In the genomic region with DNA sequence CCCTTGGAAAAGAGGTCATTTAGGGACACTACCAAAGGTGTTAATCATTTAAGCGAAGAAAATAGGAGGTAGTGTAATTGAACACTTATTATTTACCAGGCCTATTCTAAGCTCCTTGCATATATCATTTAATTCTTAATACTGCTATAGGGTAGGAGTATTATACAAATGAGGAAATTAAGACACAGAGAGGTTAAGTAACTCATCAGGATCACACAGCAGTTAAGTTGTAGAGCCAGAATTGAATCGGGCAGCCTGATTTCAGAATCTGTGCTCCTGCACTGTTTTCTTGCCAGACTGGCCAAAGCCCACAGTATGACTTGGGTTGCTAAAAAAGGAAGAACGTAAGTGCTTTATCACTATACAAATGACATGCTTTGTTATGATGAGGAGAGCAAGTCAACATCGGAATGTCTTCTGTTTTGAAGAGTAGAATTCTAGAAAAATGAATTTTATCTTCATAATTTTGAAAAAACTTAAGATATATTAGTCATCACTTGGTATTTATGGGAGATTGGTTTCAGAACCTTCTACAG, we compare ENCODE assay signal across 17 cellular contexts. TPM values are rescaled to one million over a fixed set of nuclear protein-coding genes. Genes with fewer than 3 reads are reported as not detected.
DNase-seq lines count a peak whose midpoint lies in the region; ATAC-seq and TF ChIP-seq lines count a peak whose summit lies in the region.
"Had no signal": no experiment of that assay in that cellular context is flagged by ENCODE, and none has a peak within 500 bp of the region (broad histone marks: within the 10 kb centered on the region; RNA-seq: fewer than 3 reads in every experiment).

No MANE protein-coding gene starts in this region.

- dilution Hi-C loops in IMR-90 (cut with HindIII; ENCODE audit: low sequenced_read_pairs, unreplicated experiment): no loop called here

- TF ChIP-seq CTCF in IMR-90 (conservative IDR thresholded peaks at IDR 0.05; ENCODE audit: low read depth, low read length) (no peak), fibroblast of pulmonary artery (IDR thresholded peaks at IDR 0.05; ENCODE audit: low read length, missing control alignments) (no peak), osteoblast (IDR thresholded peaks at IDR 0.05; ENCODE audit: extremely low read depth, low read depth, low read length) (no peak)

- H2BK20ac ChIP-seq in IMR-90 (ENCODE audit: low read depth, low read length): no peak overlapping the region

- H2BK15ac ChIP-seq in IMR-90 (ENCODE audit: low read depth, low read length): no peak overlapping the region

- no TSS peak for BruUV-seq in IMR-90 (replicated peaks; lab: Mats Ljungman, UMichigan)

- CTCF ChIA-PET in IMR-90 (lab: Yijun Ruan, JAX): interaction anchor here (1.3 kb wide), 1 partner anchor 205 kb away, joined by 3 read pairs; no protein-coding TSS in a partner anchor

- H3K14ac ChIP-seq in IMR-90 (replicated peaks; ENCODE audit: low read depth, low read length): no peak overlapping the region

- H3K79me2 ChIP-seq in osteoblast (ENCODE audit: insufficient read depth, low read length) (no peaks in the 10 kb centered on the region), GM23248 (ENCODE audit: insufficient read depth) (no peaks in the 10 kb centered on the region)

- H4K5ac ChIP-seq in IMR-90 (ENCODE audit: low read depth, low read length): no peak overlapping the region

- in situ Hi-C loops in IMR-90 (cut with MboI; ENCODE audit: low sequenced_read_pairs): no loop called here
- in situ Hi-C loops in GM23248 (cut with MboI): no loop called here

- H3K36me3 ChIP-seq in IMR-90 (ENCODE audit: control insufficient read depth, insufficient read depth, low read length) (peaks cover 32% of the 10 kb centered on the region), osteoblast (ENCODE audit: insufficient read depth, low read length) (peaks cover 53% of the 10 kb centered on the region), GM23248 (ENCODE audit: low read depth) (peaks cover 40% of the 10 kb centered on the region)

- no peak overlapping the region for H3K4ac ChIP-seq in IMR-90 (ENCODE audit: low read depth, low read length)

- H3K9me3 ChIP-seq in IMR-90 (ENCODE audit: control insufficient read depth, insufficient read depth, low read length): no peaks in the 10 kb centered on the region
- no peaks in the 10 kb centered on the region for H3K9me3 ChIP-seq in osteoblast (ENCODE audit: low read depth, low read length)
- H3K9me3 ChIP-seq in GM23248 (ENCODE audit: low read depth): no peaks in the 10 kb centered on the region

- no peak overlapping the region for H2BK5ac ChIP-seq in IMR-90 (ENCODE audit: low read depth, low read length, poor library complexity, severe bottlenecking)

- H4K20me1 ChIP-seq in IMR-90 (ENCODE audit: insufficient read depth, low read length) (no peaks in the 10 kb centered on the region; the same call in 1 of the 2 replicates), osteoblast (ENCODE audit: insufficient read depth, low read length) (no peaks in the 10 kb centered on the region), GM23248 (ENCODE audit: insufficient read depth) (no peaks in the 10 kb centered on the region)

- H3K27me3 Mint-ChIP-seq in immature natural killer cell (ENCODE audit: low read depth in 3 of 3): peaks cover 0 to 1% (median 0%) of the 10 kb centered on the region in 3 donors
- H3K27me3 Mint-ChIP-seq: CD4-positive, alpha-beta T cell; IgD-negative memory B cell had no signal

- no peaks in the 10 kb centered on the region for H3F3A ChIP-seq in GM23248 (ENCODE audit: insufficient read depth)

- DNase-seq in IMR-90 (peak; percentile 10), amniotic epithelial cell (ENCODE audit: low read depth) (peak; percentile 34), fibroblast of pulmonary artery (ENCODE audit: low read depth) (peak; percentile 39), osteoblast (ENCODE audit: insufficient read length, low spot score, missing footprints) (peak; percentile 52), immature natural killer cell (no peak), GM23248 (no peak)
- no peak for DNase-seq in stimulated activated CD4-positive, alpha-beta T cell treated with anti-CD3 and anti-CD28 coated beads, Interleukin-15, amount 100 ng/mL, for 24 hours
- DNase-seq: 8988T; ACHN; C1 segment of cervical spinal cord; Calu3; CD4-positive, alpha-beta T cell; DMS 273 treated with DMSO at 0.1 percent for 48 hours; H9 had no signal

- H3K4me1 Mint-ChIP-seq in immature natural killer cell: peaks cover 5 to 15% of the 10 kb centered on the region in 2 donors
- H3K4me1 Mint-ChIP-seq: GM23338, H9 had no signal

- H3K27me3 ChIP-seq in IMR-90 (ENCODE audit: control insufficient read depth, insufficient read depth, low read length) (no peaks in the 10 kb centered on the region), osteoblast (ENCODE audit: insufficient read depth, low read length) (no peaks in the 10 kb centered on the region), GM23248 (replicated peaks; ENCODE audit: insufficient read depth) (no peaks in the 10 kb centered on the region)

- H3K36me3 Mint-ChIP-seq in immature natural killer cell: peaks cover 27 to 70% (median 32%) of the 10 kb centered on the region in 3 donors

- POLR2A ChIA-PET in IMR-90 (lab: Charles Lee; ENCODE audit: unreplicated experiment): no interaction called here

- H3K27ac ChIP-seq in IMR-90 (ENCODE audit: insufficient read depth, low read length) (no peak overlapping the region), osteoblast (ENCODE audit: low read depth, low read length) (no peak overlapping the region), GM23248 (no peak overlapping the region)

- H3K9me3 Mint-ChIP-seq in immature natural killer cell: no peaks in the 10 kb centered on the region
- H3K9me3 Mint-ChIP-seq: CD4-positive, alpha-beta T cell; GM23338; H9; IgD-negative memory B cell had no signal

- no peak overlapping the region for H3K27ac Mint-ChIP-seq in immature natural killer cell
- H3K27ac Mint-ChIP-seq: CD4-positive, alpha-beta T cell; GM23338; IgD-negative memory B cell had no signal

- peaks cover 11% of the 10 kb centered on the region for H3K9me1 ChIP-seq in IMR-90 (ENCODE audit: insufficient read depth, low read length)

- no peak overlapping the region for H4K8ac ChIP-seq in IMR-90 (ENCODE audit: low read depth in 2 of 2, low read length in 2 of 2)

- H3K4me1 ChIP-seq in IMR-90 (ENCODE audit: control insufficient read depth, insufficient read depth, low read length): peaks cover 2% of the 10 kb centered on the region; the same call in 1 of the 2 replicates
- peaks cover 5% of the 10 kb centered on the region for H3K4me1 ChIP-seq in osteoblast (ENCODE audit: insufficient read depth, low read length)
- no peaks in the 10 kb centered on the region for H3K4me1 ChIP-seq in GM23248 (ENCODE audit: insufficient read depth)

- H2AK9ac ChIP-seq in IMR-90 (replicated peaks; ENCODE audit: low read depth, low read length, poor library complexity): no peak overlapping the region

- H3K23ac ChIP-seq in IMR-90 (ENCODE audit: low read depth, low read length): no peak overlapping the region

- no peak for TF ChIP-seq RAD21 in IMR-90 (IDR thresholded peaks at IDR 0.05; ENCODE audit: low read length)

- no peak overlapping the region for H3K18ac ChIP-seq in IMR-90 (ENCODE audit: low read depth, low read length)

- H3K9ac ChIP-seq in IMR-90 (ENCODE audit: low read depth, low read length): no peak overlapping the region
- H3K9ac ChIP-seq in GM23248: no peak overlapping the region

- H3K79me1 ChIP-seq in IMR-90 (ENCODE audit: low read depth in 1 of 2, low read length in 2 of 2): peaks cover 0 to 5% of the 10 kb centered on the region in 2 experiments; a peak in 3 of 4 replicates

- no peak overlapping the region for H4K91ac ChIP-seq in IMR-90 (ENCODE audit: insufficient read depth, low read depth, low read length)

- ATAC-seq in IMR-90 (ENCODE audit: low read depth): no peak
- ATAC-seq: GM12878, GM23338 had no signal

- intact Hi-C loops in IMR-90 (cut with micrococcal nuclease): no loop called here

- WGBS in IMR-90 (ENCODE audit: extremely low coverage in 2 of 2, insufficient read length in 1 of 2), 2 experiments: no CpG with 5 or more reads among the region's 4 CpGs
- 89 to 90% methylated on average over 4 of the region's 4 CpGs for WGBS in GM23248 (ENCODE audit: low coverage in 1 of 2, low lambda C conversion rate in 2 of 2, missing lambda C conversion rate in 2 of 2), 2 experiments

- no peak overlapping the region for H3K4me2 ChIP-seq in IMR-90 (ENCODE audit: low read depth, low read length)
- no peak overlapping the region for H3K4me2 ChIP-seq in osteoblast (ENCODE audit: insufficient read depth, low read length)
- no peak overlapping the region for H3K4me2 ChIP-seq in GM23248 (ENCODE audit: unreplicated experiment)
- H3K4me2 ChIP-seq: GM23338 had no signal

- no peak overlapping the region for H3K4me3 Mint-ChIP-seq in immature natural killer cell
- H3K4me3 Mint-ChIP-seq: CD4-positive, alpha-beta T cell; GM23338; H9; IgD-negative memory B cell had no signal

- H3K56ac ChIP-seq in IMR-90 (ENCODE audit: extremely low read depth, insufficient read depth, low read length): no peak overlapping the region

- no peak overlapping the region for H2AK5ac ChIP-seq in IMR-90 (ENCODE audit: low read depth, low read length)

- no peak overlapping the region for H3K4me3 ChIP-seq in IMR-90 (ENCODE audit: insufficient read depth, low read depth, low read length)
- H3K4me3 ChIP-seq in fibroblast of pulmonary artery (replicated peaks; ENCODE audit: low read depth, low read length): no peak overlapping the region
- no peak overlapping the region for H3K4me3 ChIP-seq in osteoblast (ENCODE audit: insufficient read depth, low read length)
- no peak overlapping the region for H3K4me3 ChIP-seq in GM23248
- H3K4me3 ChIP-seq: GM12878, GM23338 had no signal

- H2AFZ ChIP-seq in IMR-90 (replicated peaks; ENCODE audit: low read length, poor library complexity) (no peak overlapping the region), osteoblast (ENCODE audit: low read length) (no peak overlapping the region), GM23248 (no peak overlapping the region)
- H2AFZ ChIP-seq: GM23338 had no signal

- no peaks in the 10 kb centered on the region for H3K9me2 ChIP-seq in GM23248 (ENCODE audit: insufficient read depth)

- no peak for TF ChIP-seq POLR2A in IMR-90 (IDR thresholded peaks at IDR 0.05; ENCODE audit: low read depth, low read length)

- no peak overlapping the region for H2BK120ac ChIP-seq in IMR-90 (ENCODE audit: low read depth, low read length)

TF ChIP-seq in IMR-90, 13 proteins besides CTCF, POLR2A, EP300 and RAD21 (continues in another document):
- TF ChIP-seq MAZ (IDR thresholded peaks at IDR 0.05; ENCODE audit: borderline replicate concordance, low read depth, low read length): no peak
- no peak for TF ChIP-seq MXI1 (IDR thresholded peaks at IDR 0.05; ENCODE audit: borderline replicate concordance, low read depth, low read length)
- no peak for TF ChIP-seq NFE2L2 (IDR thresholded peaks at IDR 0.05; ENCODE audit: low read depth, low read length)

RNA-seq across cellular contexts. Expression of gene HPS3, which starts 31.4 kb away (rescaled TPM):
- total RNA-seq in IMR-90 (2012; rRNA removed): 24.2 and 25.6 TPM in 2 replicates
- 12.8 and 15.2 TPM in 2 replicates for polyA plus RNA-seq in IMR-90 (2012; rRNA removed)
- polyA plus RNA-seq in IMR-90 (2012; cell fraction: cytosol; rRNA removed): 5.1 and 6.9 TPM in 2 replicates
- 4.2 and 12.3 TPM in 2 replicates for polyA plus RNA-seq in IMR-90 (2012; cell fraction: nucleus; rRNA removed; ENCODE audit: low replicate concordance)
- total RNA-seq in osteoblast: 38.4 and 49.8 TPM in 2 replicates
- polyA plus RNA-seq in immature natural killer cell: 10 to 100 TPM; 45.7 to 69.7 (median 51.9) TPM
- 14.5 and 19.7 TPM in 2 replicates for total RNA-seq in GM23248 (2014; rRNA removed; shearing (Covaris generic))
- 17.4 and 18.4 TPM in 2 replicates for polyA plus RNA-seq in GM23248 (2016; fragmentation: Nextera tagmentation; extraction: Ambion mirVana)

Comparison
In these comparisons a context has a peak if more than half of its experiments do, and no peak if none do; other contexts are left out.
1. DNase-seq: peak in IMR-90 (single experiment), amniotic epithelial cell (single experiment), fibroblast of pulmonary artery (single experiment) and osteoblast (single experiment); none in immature natural killer cell (0 of 3), GM23248 (single experiment) and stimulated activated CD4-positive, alpha-beta T cell treated with anti-CD3 and anti-CD28 coated beads, Interleukin-15, amount 100 ng/mL, for 24 hours (single experiment).